16 cellular contexts compared by ENCODE assay signal in the genomic region with DNA sequence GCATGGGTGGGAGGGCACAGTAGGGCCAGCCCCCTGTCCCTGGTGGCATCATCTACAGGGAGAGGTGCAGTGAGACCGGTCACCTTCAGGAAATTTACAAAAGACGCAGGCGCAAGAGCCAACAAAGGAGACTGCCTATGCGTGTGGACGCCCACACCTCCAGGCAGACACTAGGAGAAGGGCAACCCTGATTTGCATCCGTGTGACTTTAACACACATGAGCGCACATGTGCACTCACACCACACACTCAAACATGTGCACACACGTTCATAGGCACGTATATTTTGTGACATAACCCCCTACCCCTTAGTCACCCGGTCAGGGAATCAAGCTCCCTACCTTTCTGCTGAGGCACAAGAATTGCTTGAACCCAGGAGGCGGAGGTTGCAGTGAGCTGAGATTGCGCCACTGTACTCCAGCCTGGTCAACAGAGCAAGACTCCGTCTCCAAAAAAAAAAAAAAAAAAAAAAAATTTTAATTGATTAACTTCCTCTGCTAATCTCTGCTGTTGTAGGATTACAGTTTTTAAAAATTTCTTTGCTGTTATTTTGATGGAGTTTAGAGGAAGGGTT.
DNase-seq lines count a peak whose midpoint lies in the region; ATAC-seq, FAIRE-seq and TF ChIP-seq lines count a peak whose summit lies in the region.
"Had no signal": no experiment of that assay in that cellular context is flagged by ENCODE, and none has a peak within 500 bp of the region (broad histone marks: within the 10 kb centered on the region; RNA-seq: fewer than 3 reads in every experiment).

No MANE protein-coding gene starts in this region.

- peak overlapping the region; percentile 65 for H3K9ac ChIP-seq in adipocyte (ENCODE audit: low read length)
- H3K9ac ChIP-seq in subcutaneous abdominal adipose tissue (ENCODE audit: low read length in 5 of 5) = no peak overlapping the region

- peak overlapping the region; percentile 68 for H3K4me3 ChIP-seq in adipocyte (ENCODE audit: low read length)
- H3K4me3 ChIP-seq in right lobe of liver = peak overlapping the region in 2 of 3 donors; percentile 8 to 38
- peak overlapping the region in 1 of 5 donors; percentile 7 for H3K4me3 ChIP-seq in subcutaneous abdominal adipose tissue (ENCODE audit: low read depth in 1 of 5, low read length in 5 of 5)
- H3K4me3 ChIP-seq: A549, K562, Peyer's patch had no signal

- H3K36me3 ChIP-seq in adipocyte (ENCODE audit: control insufficient read depth, insufficient read depth, low read length, severe bottlenecking) (no peaks in the 10 kb centered on the region), right lobe of liver (no peaks in the 10 kb centered on the region), subcutaneous abdominal adipose tissue (ENCODE audit: control insufficient read depth in 5 of 5, insufficient read depth in 5 of 5, low read length in 5 of 5) (no peaks in the 10 kb centered on the region)
- H3K36me3 ChIP-seq: Peyer's patch had no signal

- H3K4me1 ChIP-seq in adipocyte (ENCODE audit: control insufficient read depth, insufficient read depth, low read length) = peaks cover 41% of the 10 kb centered on the region
- peaks cover 0 to 47% (median 22%) of the 10 kb centered on the region in 4 donors for H3K4me1 ChIP-seq in right lobe of liver
- peaks cover 11 to 45% (median 36%) of the 10 kb centered on the region in 5 donors for H3K4me1 ChIP-seq in subcutaneous abdominal adipose tissue (ENCODE audit: control insufficient read depth in 5 of 5, insufficient read depth in 5 of 5, low read length in 5 of 5)
- H3K4me1 ChIP-seq: A549 had no signal

- peak; percentile 39 to 50 (median 46) for ATAC-seq in right lobe of liver
- ATAC-seq: A549, K562, SK-N-SH treated with all-trans-retinoic acid at 6 μM for 48 hours had no signal

- no peaks in the 10 kb centered on the region for H3K27me3 ChIP-seq in adipocyte (replicated peaks; ENCODE audit: control insufficient read depth, insufficient read depth, low read length)
- H3K27me3 ChIP-seq in right lobe of liver = no peaks in the 10 kb centered on the region
- no peaks in the 10 kb centered on the region for H3K27me3 ChIP-seq in subcutaneous abdominal adipose tissue (ENCODE audit: control insufficient read depth in 5 of 5, insufficient read depth in 4 of 5, low read length in 5 of 5)
- H3K27me3 ChIP-seq: Peyer's patch had no signal

- H3K27ac ChIP-seq in right lobe of liver (peak overlapping the region; percentile 82 to 95 (median 86)), subcutaneous abdominal adipose tissue (ENCODE audit: low read depth, low read length) (peak overlapping the region; percentile 94)

- WGBS in right lobe of liver (ENCODE audit: insufficient coverage, low coverage, low lambda C conversion rate, missing lambda C conversion rate) = 25% methylated on average over 5 of the region's 13 CpGs

- no peak for TF ChIP-seq POLR2A in GM12891 (IDR thresholded peaks at IDR 0.05; ENCODE audit: low read depth, low read length)
- no peak for TF ChIP-seq POLR2A in right lobe of liver (IDR thresholded peaks at IDR 0.05)

- FAIRE-seq in GM12891 (lab: Jason Lieb, UNC) = peak; percentile 81
- FAIRE-seq: A549, K562 had no signal

- H3K9me3 ChIP-seq in adipocyte (ENCODE audit: control insufficient read depth, low read length) (no peaks in the 10 kb centered on the region), right lobe of liver (no peaks in the 10 kb centered on the region), subcutaneous abdominal adipose tissue (ENCODE audit: control insufficient read depth in 5 of 5, low read length in 5 of 5) (no peaks in the 10 kb centered on the region)
- H3K9me3 ChIP-seq: A549, Peyer's patch had no signal

- DNase-seq in GM12891 (ENCODE audit: insufficient read length, low spot score) (no peak), adipocyte (ENCODE audit: low read depth) (no peak), right lobe of liver (peak in 1 of 3 donors; percentile 61), NCI-H1694 treated with DMSO at 0.1 percent for 48 hours (lab: John Stamatoyannopoulos, UW) (no peak), NCI-H2227 treated with DMSO at 0.1 percent for 48 hours (lab: John Stamatoyannopoulos, UW) (no peak)
- no peak for DNase-seq in activated naive CD4-positive, alpha-beta T cell treated with anti-CD3 and anti-CD28 coated beads, Interleukin-2, amount 50 U/mL, for 16 hours
- DNase-seq: MV-4-11, NCI-H1417 treated with DMSO at 0.1 percent for 48 hours, NCI-H2029 treated with DMSO at 0.1 percent for 48 hours, NCI-H510A treated with DMSO at 0.1 percent for 48 hours, Peyer's patch, SHP77 had no signal

- intact Hi-C loops in right lobe of liver (cut with DNase I) = no loop called here

- TF ChIP-seq CTCF in right lobe of liver (IDR thresholded peaks at IDR 0.05) = no peak

TF ChIP-seq in GM12891, 5 proteins besides CTCF, POLR2A, EP300 and RAD21:
- TF ChIP-seq SPI1 (IDR thresholded peaks at IDR 0.05; ENCODE audit: low read depth, low read length) = no peak
- TF ChIP-seq POU2F2 (IDR thresholded peaks at IDR 0.05; ENCODE audit: low read depth, low read length) = no peak
